8 cellular contexts compared by ENCODE assay signal in genomic region chr9:21994996-21995651, GRCh38. TPM values are rescaled to one million over a fixed set of nuclear protein-coding genes. Genes with fewer than 3 reads are reported as not detected.
DNase-seq lines count a peak whose midpoint lies in the region; ATAC-seq and TF ChIP-seq lines count a peak whose summit lies in the region.

No MANE protein-coding gene starts in this region.

- DNase-seq in EL = peak; percentile 84
- peak; percentile 72 to 89 (median 77) for DNase-seq in heart left ventricle
- peak; percentile 61 for DNase-seq in pons (ENCODE audit: low spot score)
- DNase-seq in SW 1271 (lab: John Stamatoyannopoulos, UW) = no peak

- WGBS in heart left ventricle, 4 donors = 0 to 2% (median 1%) methylated on average over 54 to 56 of the region's 56 CpGs

- TF ChIP-seq POLR2A in Raji (IDR thresholded peaks at IDR 0.05; ENCODE audit: insufficient read depth, low read depth, low read length) (peak; percentile 60), heart left ventricle (IDR thresholded peaks at IDR 0.05) (no peak)

- H3K4me3 ChIP-seq in HUES6 (ENCODE audit: low read depth, low read length) = peak overlapping the region; percentile 74
- peak overlapping the region; percentile 61 to 95 (median 83) for H3K4me3 ChIP-seq in heart left ventricle

- H3K27ac Mint-ChIP-seq in activated naive CD4-positive, alpha-beta T cell treated with anti-CD3 and anti-CD28 coated beads, Interleukin-2, amount 50 U/mL, for 24 hours = no peak overlapping the region

- no peaks in the 10 kb centered on the region for H3K36me3 ChIP-seq in HUES6 (ENCODE audit: control insufficient read depth, insufficient read depth, low read length)
- H3K36me3 ChIP-seq in heart left ventricle = no peaks in the 10 kb centered on the region

- peak overlapping the region; percentile 65 for H3K9ac ChIP-seq in HUES6 (ENCODE audit: low read length)

- peaks cover 13% of the 10 kb centered on the region for H3K4me1 Mint-ChIP-seq in activated naive CD4-positive, alpha-beta T cell treated with anti-CD3 and anti-CD28 coated beads, Interleukin-2, amount 50 U/mL, for 24 hours

- peak; percentile 86 for ATAC-seq in GM21528 (IDR thresholded peaks at IDR 0.05; ENCODE audit: low FRiP score, unreplicated experiment)
- ATAC-seq in heart left ventricle = peak; percentile 65 to 92 (median 87)

- H3K9me3 Mint-ChIP-seq in activated naive CD4-positive, alpha-beta T cell treated with anti-CD3 and anti-CD28 coated beads, Interleukin-2, amount 50 U/mL, for 24 hours = no peaks in the 10 kb centered on the region

- H3K4me3 Mint-ChIP-seq in activated naive CD4-positive, alpha-beta T cell treated with anti-CD3 and anti-CD28 coated beads, Interleukin-2, amount 50 U/mL, for 24 hours = peak overlapping the region; percentile 94

- H3K27me3 ChIP-seq in HUES6 (ENCODE audit: control insufficient read depth, insufficient read depth, low read length) (peaks cover 96% of the 10 kb centered on the region), heart left ventricle (peaks cover 6 to 38% (median 27%) of the 10 kb centered on the region in 9 donors)

- intact Hi-C loops in heart left ventricle (cut with DNase I) = loop anchor here in 2 of 10 donors (10.0 kb wide), 3 partner anchors 60 to 180 kb away; no protein-coding TSS in a partner anchor

- H3K36me3 Mint-ChIP-seq in activated naive CD4-positive, alpha-beta T cell treated with anti-CD3 and anti-CD28 coated beads, Interleukin-2, amount 50 U/mL, for 24 hours = peaks cover 2% of the 10 kb centered on the region

- H3K9me3 ChIP-seq in HUES6 (ENCODE audit: control insufficient read depth, insufficient read depth, low read depth, low read length) (no peaks in the 10 kb centered on the region), heart left ventricle (no peaks in the 10 kb centered on the region)

- H3K27me3 Mint-ChIP-seq in activated naive CD4-positive, alpha-beta T cell treated with anti-CD3 and anti-CD28 coated beads, Interleukin-2, amount 50 U/mL, for 24 hours = peaks cover 29% of the 10 kb centered on the region

- H3K4me1 ChIP-seq in HUES6 (ENCODE audit: control insufficient read depth, insufficient read depth, low read length) (peaks cover 18% of the 10 kb centered on the region), heart left ventricle (peaks cover 0 to 27% (median 5%) of the 10 kb centered on the region in 12 donors)

- TF ChIP-seq CTCF in heart left ventricle (IDR thresholded peaks at IDR 0.05) = no peak

- no peak overlapping the region for H3K27ac ChIP-seq in HUES6 (ENCODE audit: low read depth, low read length)
- H3K27ac ChIP-seq in heart left ventricle = peak overlapping the region in 11 of 12 donors; percentile 57 to 98 (median 74)

RNA-seq across cellular contexts. Expression of gene CDKN2B-AS1, which starts 0.5 kb away (rescaled TPM):
- under 1 TPM in 5 of 9 donors, not detected in 4; 0.38 to 0.80 (median 0.54) TPM for total RNA-seq in heart left ventricle
- polyA plus RNA-seq in heart left ventricle = not detected

RNA-seq across cellular contexts. Expression of gene CDKN2A, which starts 0.9 kb away (rescaled TPM):
- total RNA-seq in heart left ventricle = 1 to 10 TPM in 3 of 9 donors, under 1 TPM in 4, not detected in 2; 0.40 to 1.7 (median 0.85) TPM
- not detected for polyA plus RNA-seq in heart left ventricle

RNA-seq across cellular contexts. Expression of gene CDKN2B, which starts 14.0 kb away (rescaled TPM):
- 1 to 10 TPM; 1.1 to 4.8 (median 1.9) TPM for total RNA-seq in heart left ventricle
- 1 to 10 TPM in 1 of 2 donors, under 1 TPM in 1; 0.88 to 1.1 TPM for polyA plus RNA-seq in heart left ventricle

Comparison
In these comparisons a context has a peak if more than half of its experiments do, and no peak if none do; other contexts are left out.
1. DNase-seq: peak in EL (single experiment), heart left ventricle (5 of 5) and pons (single experiment); none in SW 1271 (0 of 2).